ENCODE assay signal across 9 cellular contexts in the genomic region with DNA sequence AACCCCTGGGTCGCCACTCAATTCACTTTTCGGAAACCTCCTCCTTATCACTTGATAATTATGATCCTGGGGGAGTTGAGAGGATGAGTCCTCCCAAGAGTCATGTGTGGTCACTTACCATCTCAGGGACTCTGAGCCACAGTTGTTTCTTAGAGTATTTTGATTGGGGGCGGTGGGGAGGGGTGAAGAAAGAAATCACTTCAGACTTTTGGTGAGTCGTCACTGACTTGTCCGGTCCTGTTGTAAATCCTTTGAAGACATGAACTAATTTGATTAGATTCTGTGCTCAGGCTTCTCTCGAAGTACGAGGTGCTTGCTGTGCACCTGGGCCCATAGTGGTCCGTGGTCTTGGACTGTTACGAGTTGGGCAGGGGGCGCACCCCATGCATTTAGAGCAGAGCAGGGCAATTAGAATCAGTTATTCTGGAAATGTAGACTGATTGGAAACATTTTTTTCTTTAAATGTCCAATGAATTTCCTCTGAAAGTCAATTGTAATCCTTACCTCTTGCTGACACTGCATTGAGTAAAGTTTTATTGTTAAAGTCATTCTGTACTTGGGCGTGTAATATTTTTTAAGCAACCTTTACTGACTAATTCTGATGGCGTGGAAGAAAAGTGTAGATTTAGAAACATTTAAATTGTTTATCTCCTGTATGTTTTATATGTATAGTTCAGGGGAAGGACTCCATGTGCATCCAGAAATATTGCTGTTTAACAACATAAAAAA.
DNase-seq lines count a peak whose midpoint lies in the region; ATAC-seq and TF ChIP-seq lines count a peak whose summit lies in the region.
"Had no signal": no experiment of that assay in that cellular context is flagged by ENCODE, and none has a peak within 500 bp of the region (broad histone marks: within the 10 kb centered on the region; RNA-seq: fewer than 3 reads in every experiment).

No MANE protein-coding gene starts in this region.

- no peak for TF ChIP-seq CTCF in Caco-2 (IDR thresholded peaks at IDR 0.05; ENCODE audit: insufficient read depth in 1 of 2, low read depth in 1 of 2, low read length in 1 of 2, severe bottlenecking in 1 of 2, unreplicated experiment in 1 of 2)
- TF ChIP-seq CTCF in KMS-11 (conservative IDR thresholded peaks at IDR 0.05; ENCODE audit: low read depth, low read length): no peak

- no peaks in the 10 kb centered on the region for H3K9me3 Mint-ChIP-seq in Caco-2 (ENCODE audit: unreplicated experiment)
- no peaks in the 10 kb centered on the region for H3K9me3 Mint-ChIP-seq in naive thymus-derived CD8-positive, alpha-beta T cell

- CTCF ChIA-PET in Caco-2 (lab: Charles Lee): no interaction called here

- peaks cover 29% of the 10 kb centered on the region for H3K36me3 Mint-ChIP-seq in Caco-2 (ENCODE audit: insufficient read depth, unreplicated experiment)
- H3K36me3 Mint-ChIP-seq in naive thymus-derived CD8-positive, alpha-beta T cell: peaks cover 0 to 19% (median 5%) of the 10 kb centered on the region in 3 donors

- H3K4me3 ChIP-seq in Caco-2 (ENCODE audit: low read depth, low read length): peak overlapping the region; percentile 12; the same call in 1 of the 2 replicates
- H3K4me3 ChIP-seq in KMS-11 (IDR thresholded peaks at IDR 0.05; ENCODE audit: insufficient read depth, low read depth, low read length): no peak overlapping the region

- H3K79me2 ChIP-seq in KMS-11 (ENCODE audit: insufficient read depth, low read depth): 0 out of 2 replicates have a peak, but pooled peaks cover 4% of the 10 kb centered on the region

- peaks cover 11% of the 10 kb centered on the region for H3K4me1 ChIP-seq in Caco-2
- peaks cover 5% of the 10 kb centered on the region for H3K4me1 ChIP-seq in KMS-11 (ENCODE audit: low read depth, poor library complexity, severe bottlenecking)

- H3K27me3 ChIP-seq in Caco-2 (replicated peaks; ENCODE audit: control insufficient read depth, insufficient read depth, low read length): no peaks in the 10 kb centered on the region
- H3K27me3 ChIP-seq in KMS-11 (ENCODE audit: insufficient read depth, low read depth): no peaks in the 10 kb centered on the region
- H3K27me3 ChIP-seq: SJSA1 had no signal

- H3K27ac Mint-ChIP-seq in Caco-2 (ENCODE audit: unreplicated experiment): peak overlapping the region; percentile 76
- peak overlapping the region; percentile 18 to 98 (median 93) for H3K27ac Mint-ChIP-seq in naive thymus-derived CD8-positive, alpha-beta T cell

- no peak overlapping the region for H2AFZ ChIP-seq in KMS-11 (ENCODE audit: low read depth)

- H4K20me1 ChIP-seq in KMS-11 (ENCODE audit: insufficient read depth): no peaks in the 10 kb centered on the region

- H3K9ac ChIP-seq in KMS-11: no peak overlapping the region

- intact Hi-C loops in Caco-2 (cut with micrococcal nuclease; ENCODE audit: unreplicated experiment): no loop called here
- intact Hi-C loops in posterior cingulate gyrus (cut with DNase I): loop anchor here (10.0 kb wide), 2 partner anchors 104 to 214 kb away; no protein-coding TSS in a partner anchor

- peaks cover 14% of the 10 kb centered on the region for H3K4me1 Mint-ChIP-seq in Caco-2 (ENCODE audit: low read depth, unreplicated experiment)
- peaks cover 13 to 34% (median 33%) of the 10 kb centered on the region in 4 donors for H3K4me1 Mint-ChIP-seq in naive thymus-derived CD8-positive, alpha-beta T cell

- POLR2A ChIA-PET in Caco-2 (lab: Charles Lee): no interaction called here
- POLR2A ChIA-PET in naive thymus-derived CD8-positive, alpha-beta T cell (lab: Charles Lee): interaction anchor here (2.1 to 2.7 kb wide), 2 partner anchors 218 to 223 kb away, joined by 23 to 35 read pairs; a partner anchor contains a TSS

- no peak for ATAC-seq in naive thymus-derived CD8-positive, alpha-beta T cell
- ATAC-seq in HG02759 (IDR thresholded peaks at IDR 0.05; ENCODE audit: unreplicated experiment): no peak

- H3K27ac ChIP-seq in KMS-11: no peak overlapping the region
- H3K27ac ChIP-seq: SJSA1 had no signal

- no TSS peak for BruUV-seq in Caco-2 (replicated peaks; lab: Mats Ljungman, UMichigan)

- no peaks in the 10 kb centered on the region for H3K27me3 Mint-ChIP-seq in Caco-2 (ENCODE audit: insufficient read depth, unreplicated experiment)
- peaks cover 0 to 2% (median 0%) of the 10 kb centered on the region in 5 donors for H3K27me3 Mint-ChIP-seq in naive thymus-derived CD8-positive, alpha-beta T cell

- DNase-seq in Caco-2 (no peak), astrocyte of the hippocampus (ENCODE audit: low read depth, low spot score) (peak; percentile 22), NCI-H1048 (lab: John Stamatoyannopoulos, UW) (no peak), posterior cingulate gyrus (no peak), NCI-H345 (lab: John Stamatoyannopoulos, UW) (no peak)
- DNase-seq in naive thymus-derived CD8-positive, alpha-beta T cell: no peak

- H3K4me2 ChIP-seq in KMS-11: peak overlapping the region; percentile 48; the same call in 1 of the 2 replicates

- no peaks in the 10 kb centered on the region for H3K9me3 ChIP-seq in Caco-2
- H3K9me3 ChIP-seq: SJSA1 had no signal

- H3K36me3 ChIP-seq in Caco-2 (ENCODE audit: control insufficient read depth, insufficient read depth, low read length) (no peaks in the 10 kb centered on the region; the same call in 1 of the 2 replicates), KMS-11 (ENCODE audit: insufficient read depth) (no peaks in the 10 kb centered on the region)

- peak overlapping the region; percentile 77 for H3K4me3 Mint-ChIP-seq in Caco-2 (ENCODE audit: unreplicated experiment)
- H3K4me3 Mint-ChIP-seq in naive thymus-derived CD8-positive, alpha-beta T cell: peak overlapping the region; percentile 62 to 94 (median 86)
